ENCODE assay signal across 23 cellular contexts in the genomic region with DNA sequence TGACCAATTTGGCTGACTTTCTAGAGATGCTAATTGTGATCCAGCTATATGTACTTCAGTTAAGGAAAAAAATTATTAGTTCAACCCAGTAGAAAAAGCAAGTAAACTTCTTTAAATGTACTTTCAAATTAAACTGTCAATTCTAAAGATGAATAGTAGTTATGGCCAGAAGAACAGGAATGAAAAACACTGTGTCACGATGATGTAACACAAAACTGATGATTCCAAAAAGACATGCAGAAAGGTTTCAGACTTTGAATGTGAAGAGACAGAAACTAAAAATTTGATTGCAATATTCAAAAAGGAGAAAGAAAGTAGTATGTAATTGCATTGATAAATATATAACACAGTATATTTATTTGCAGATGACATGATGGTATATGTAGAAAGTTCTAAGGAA.
A peak's percentile ranks its signal among the peaks of the same experiment; 100 is the strongest.
DNase-seq lines count a peak whose midpoint lies in the region; ATAC-seq, FAIRE-seq and TF ChIP-seq lines count a peak whose summit lies in the region.
"Had no signal": no experiment of that assay in that cellular context is flagged by ENCODE, and none has a peak within 500 bp of the region (broad histone marks: within the 10 kb centered on the region; RNA-seq: fewer than 3 reads in every experiment).

No MANE protein-coding gene starts in this region.

- 0% methylated on average over 1 of the region's 1 CpG for WGBS in K562 (ENCODE audit: insufficient coverage, low coverage, missing lambda C conversion rate)

- H3K27ac Mint-ChIP-seq in immature natural killer cell = no peak overlapping the region
- H3K27ac Mint-ChIP-seq: B cell; CD4-positive, CD25-positive, alpha-beta regulatory T cell; CD8-positive, alpha-beta T cell; HFFc6 had no signal

- no peaks in the 10 kb centered on the region for H3K27me3 ChIP-seq in K562 (ENCODE audit: control insufficient read depth in 2 of 2, insufficient read depth in 2 of 2, low read length in 2 of 2)
- H3K27me3 ChIP-seq: BLaER1 had no signal

- CTCF ChIA-PET in K562 (lab: Yijun Ruan, JAX; ENCODE audit: low intra/inter-chr PET ratio) = no interaction called here

- no peaks in the 10 kb centered on the region for H3K9me1 ChIP-seq in K562 (ENCODE audit: control insufficient read depth, insufficient read depth, low read length)

- H3K9ac ChIP-seq in K562 (ENCODE audit: insufficient read depth in 1 of 2, low read depth in 2 of 2, low read length in 2 of 2) = no peak overlapping the region
- H3K9ac ChIP-seq: BLaER1 had no signal

- no peaks in the 10 kb centered on the region for H3K9me3 ChIP-seq in K562 (replicated peaks; ENCODE audit: control insufficient read depth, insufficient read depth, low read depth, low read length)
- H3K9me3 ChIP-seq: Caco-2, HAP-1 had no signal

- no peaks in the 10 kb centered on the region for H4K20me1 ChIP-seq in K562 (replicated peaks; ENCODE audit: control insufficient read depth, insufficient read depth, low read length)
- H4K20me1 ChIP-seq: BLaER1 had no signal

- DNase-seq in NOMO-1 (lab: John Stamatoyannopoulos, UW; ENCODE audit: unreplicated experiment in 2 of 2) (peak; percentile 19 to 48), NOMO-1 treated with dmso at 0.1 percent for 144 hours (lab: John Stamatoyannopoulos, UW; ENCODE audit: unreplicated experiment) (no peak), NOMO-1 treated with DMSO at 0.1 percent for 48 hours (lab: John Stamatoyannopoulos, UW; ENCODE audit: unreplicated experiment) (peak; percentile 53), K562 (ENCODE audit: extremely low read depth in 1 of 4, low spot score in 3 of 4) (no peak), immature natural killer cell (no peak)
- DNase-seq: Caco-2; CD4-positive, CD25-positive, alpha-beta regulatory T cell; CD8-positive, alpha-beta T cell; DMS 273 treated with DMSO at 0.1 percent for 48 hours; DMS79; EL; GDM1; GOT3; HFFc6 had no signal

- H3K4me2 ChIP-seq in K562 (ENCODE audit: insufficient read depth, low read length) = no peak overlapping the region; the same call in 1 of the 2 replicates
- H3K4me2 ChIP-seq: BLaER1 had no signal

- H3K4me3 Mint-ChIP-seq in immature natural killer cell = no peak overlapping the region
- H3K4me3 Mint-ChIP-seq: B cell; CD4-positive, CD25-positive, alpha-beta regulatory T cell; CD8-positive, alpha-beta T cell; HFFc6 had no signal

- H3K4me1 ChIP-seq in K562 (replicated peaks in 1 of 2; ENCODE audit: control insufficient read depth in 2 of 2, insufficient read depth in 2 of 2, low read length in 2 of 2) = no peaks in the 10 kb centered on the region; a peak in 1 of 5 replicates
- H3K4me1 ChIP-seq: BLaER1, Caco-2, HAP-1 had no signal

- no peak for TF ChIP-seq EP300 in K562 (IDR thresholded peaks at IDR 0.05; ENCODE audit: low read length)

- H3K4me1 Mint-ChIP-seq in immature natural killer cell = no peaks in the 10 kb centered on the region
- H3K4me1 Mint-ChIP-seq: B cell; CD4-positive, CD25-positive, alpha-beta regulatory T cell had no signal

- no peaks in the 10 kb centered on the region for H3K36me3 ChIP-seq in K562 (ENCODE audit: control insufficient read depth, insufficient read depth, low read length)
- H3K36me3 ChIP-seq: BLaER1, HAP-1 had no signal

- H3K27me3 Mint-ChIP-seq in immature natural killer cell (ENCODE audit: low read depth in 3 of 3) = peaks cover 0 to 7% (median 0%) of the 10 kb centered on the region in 3 donors

- intact Hi-C loops in K562 (cut with micrococcal nuclease) = loop anchor here (10.0 kb wide), 1 partner anchor 60 kb away; no protein-coding TSS in a partner anchor

- no peak overlapping the region for H2AFZ ChIP-seq in K562 (ENCODE audit: low read depth, low read length)

- POLR2A ChIA-PET in K562 (lab: Yijun Ruan, JAX) = no interaction called here

- no peak for TF ChIP-seq POLR2A in K562 (conservative IDR thresholded peaks at IDR 0.05)

- peak; percentile 19 for FAIRE-seq in K562 (lab: Jason Lieb, UNC)
- FAIRE-seq in islet of Langerhans (lab: Jason Lieb, UNC) = peak; percentile 30
- FAIRE-seq: H54 had no signal

- H3K36me3 Mint-ChIP-seq in immature natural killer cell = no peaks in the 10 kb centered on the region
- H3K36me3 Mint-ChIP-seq: CD4-positive, CD25-positive, alpha-beta regulatory T cell; CD8-positive, alpha-beta T cell had no signal

- in situ Hi-C loops in K562 (cut with MboI) = no loop called here

- no peak overlapping the region for H3K4me3 ChIP-seq in K562
- H3K4me3 ChIP-seq: BLaER1, HAP-1 had no signal

- H3K27ac ChIP-seq in K562 (ENCODE audit: extremely low read depth, low read depth, low read length) = no peak overlapping the region
- H3K27ac ChIP-seq: 22Rv1, BLaER1, C4-2B had no signal

- no peak for TF ChIP-seq RAD21 in K562 (CRISPR knock-in tag; conservative IDR thresholded peaks at IDR 0.05 in 1 of 2, IDR thresholded peaks at IDR 0.05 in 1 of 2)

- H3K9me3 Mint-ChIP-seq in immature natural killer cell = no peaks in the 10 kb centered on the region
- H3K9me3 Mint-ChIP-seq: CD8-positive, alpha-beta T cell; HFFc6 had no signal

- H3K79me2 ChIP-seq in K562 (ENCODE audit: control insufficient read depth, insufficient read depth, low read length) = no peaks in the 10 kb centered on the region

- ATAC-seq in K562 (no peak), HG03280 (IDR thresholded peaks at IDR 0.05; ENCODE audit: unreplicated experiment) (no peak), HG03139 (IDR thresholded peaks at IDR 0.05; ENCODE audit: unreplicated experiment) (no peak)
- ATAC-seq: CD8-positive, alpha-beta T cell had no signal

- no peak for TF ChIP-seq CTCF in K562 (IDR thresholded peaks at IDR 0.05 in 2 of 3, conservative IDR thresholded peaks at IDR 0.05 in 1 of 3; ENCODE audit: insufficient read depth in 2 of 3, low read depth in 1 of 3, low read length in 3 of 3)

- no TSS peak for BruUV-seq in K562 (replicated peaks; lab: Mats Ljungman, UMichigan)

TF ChIP-seq in K562, 482 proteins besides CTCF, POLR2A, EP300 and RAD21 (continues in another document):
- TF ChIP-seq HCFC1 (IDR thresholded peaks at IDR 0.05; ENCODE audit: low read depth, low read length) (no peak), CCNT2 (IDR thresholded peaks at IDR 0.05; ENCODE audit: borderline replicate concordance, extremely low read depth, insufficient read length, low read depth, low read length) (no peak)
- TF ChIP-seq, protein P1, sequence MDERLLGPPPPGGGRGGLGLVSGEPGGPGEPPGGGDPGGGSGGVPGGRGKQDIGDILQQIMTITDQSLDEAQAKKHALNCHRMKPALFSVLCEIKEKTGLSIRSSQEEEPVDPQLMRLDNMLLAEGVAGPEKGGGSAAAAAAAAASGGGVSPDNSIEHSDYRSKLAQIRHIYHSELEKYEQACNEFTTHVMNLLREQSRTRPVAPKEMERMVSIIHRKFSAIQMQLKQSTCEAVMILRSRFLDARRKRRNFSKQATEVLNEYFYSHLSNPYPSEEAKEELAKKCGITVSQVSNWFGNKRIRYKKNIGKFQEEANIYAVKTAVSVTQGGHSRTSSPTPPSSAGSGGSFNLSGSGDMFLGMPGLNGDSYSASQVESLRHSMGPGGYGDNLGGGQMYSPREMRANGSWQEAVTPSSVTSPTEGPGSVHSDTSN (CRISPR knock-in tag; IDR thresholded peaks at IDR 0.05; ENCODE audit: low read depth) = no peak
- TF ChIP-seq, protein P1 (tag; conservative IDR thresholded peaks at IDR 0.05; ENCODE audit: low read depth) = peak; percentile 57; the same call in 1 of the 2 replicates
- TF ChIP-seq, protein P2, sequence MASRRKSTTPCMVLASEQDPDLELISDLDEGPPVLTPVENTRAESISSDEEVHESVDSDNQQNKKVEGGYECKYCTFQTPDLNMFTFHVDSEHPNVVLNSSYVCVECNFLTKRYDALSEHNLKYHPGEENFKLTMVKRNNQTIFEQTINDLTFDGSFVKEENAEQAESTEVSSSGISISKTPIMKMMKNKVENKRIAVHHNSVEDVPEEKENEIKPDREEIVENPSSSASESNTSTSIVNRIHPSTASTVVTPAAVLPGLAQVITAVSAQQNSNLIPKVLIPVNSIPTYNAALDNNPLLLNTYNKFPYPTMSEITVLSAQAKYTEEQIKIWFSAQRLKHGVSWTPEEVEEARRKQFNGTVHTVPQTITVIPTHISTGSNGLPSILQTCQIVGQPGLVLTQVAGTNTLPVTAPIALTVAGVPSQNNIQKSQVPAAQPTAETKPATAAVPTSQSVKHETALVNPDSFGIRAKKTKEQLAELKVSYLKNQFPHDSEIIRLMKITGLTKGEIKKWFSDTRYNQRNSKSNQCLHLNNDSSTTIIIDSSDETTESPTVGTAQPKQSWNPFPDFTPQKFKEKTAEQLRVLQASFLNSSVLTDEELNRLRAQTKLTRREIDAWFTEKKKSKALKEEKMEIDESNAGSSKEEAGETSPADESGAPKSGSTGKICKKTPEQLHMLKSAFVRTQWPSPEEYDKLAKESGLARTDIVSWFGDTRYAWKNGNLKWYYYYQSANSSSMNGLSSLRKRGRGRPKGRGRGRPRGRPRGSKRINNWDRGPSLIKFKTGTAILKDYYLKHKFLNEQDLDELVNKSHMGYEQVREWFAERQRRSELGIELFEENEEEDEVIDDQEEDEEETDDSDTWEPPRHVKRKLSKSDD (conservative IDR thresholded peaks at IDR 0.05; ENCODE audit: low read length) = no peak
- TF ChIP-seq, protein P3, sequence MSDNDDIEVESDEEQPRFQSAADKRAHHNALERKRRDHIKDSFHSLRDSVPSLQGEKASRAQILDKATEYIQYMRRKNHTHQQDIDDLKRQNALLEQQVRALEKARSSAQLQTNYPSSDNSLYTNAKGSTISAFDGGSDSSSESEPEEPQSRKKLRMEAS (CRISPR knock-in tag; IDR thresholded peaks at IDR 0.05) = no peak

Comparison
In these comparisons a context has a peak if more than half of its experiments do, and no peak if none do; other contexts are left out.
1. DNase-seq: peak in NOMO-1 (2 of 2) and NOMO-1 treated with DMSO at 0.1 percent for 48 hours (single experiment); none in NOMO-1 treated with dmso at 0.1 percent for 144 hours (single experiment), K562 (0 of 4) and immature natural killer cell (0 of 3).